Comparison of ENCODE assay signal across 3 cellular contexts in genomic region chr3:134080761-134081160, GRCh38.
TF ChIP-seq lines count a peak whose summit lies in the region.

No MANE protein-coding gene starts in this region.

TF ChIP-seq in HEK293, 187 proteins besides CTCF, POLR2A, EP300 and RAD21:
- TF ChIP-seq ZNF645 (tag by site-specific recombination; IDR thresholded peaks at IDR 0.05) (no peak), SETDB1 (IDR thresholded peaks at IDR 0.05; ENCODE audit: insufficient read length, low read length) (peak; percentile 86)

TF ChIP-seq in K562, 482 proteins besides CTCF, POLR2A, EP300 and RAD21:
- TF ChIP-seq PTBP1 (IDR thresholded peaks at IDR 0.05; ENCODE audit: low read depth, low read length) (no peak), SPI1 (IDR thresholded peaks at IDR 0.05; ENCODE audit: borderline replicate concordance, low read depth, low read length) (peak; percentile 34; the same call in 1 of the 2 replicates)
TF ChIP-seq in K562: peak in this region for 1.

TF ChIP-seq in SK-N-SH treated with all-trans-retinoic acid at 6 μM for 48 hours, 23 proteins besides CTCF, POLR2A, EP300 and RAD21:
- TF ChIP-seq ZNF70 (CRISPR knock-in tag; IDR thresholded peaks at IDR 0.05) (no peak), ZNF565 (CRISPR knock-in tag; conservative IDR thresholded peaks at IDR 0.05; ENCODE audit: low read depth) (no peak), SNAI2 (CRISPR knock-in tag; IDR thresholded peaks at IDR 0.05) (no peak), TOX (CRISPR knock-in tag; IDR thresholded peaks at IDR 0.05; ENCODE audit: borderline replicate concordance) (no peak), RARB (CRISPR knock-in tag; IDR thresholded peaks at IDR 0.05) (no peak), CREB5 (CRISPR knock-in tag; IDR thresholded peaks at IDR 0.05; ENCODE audit: low read depth) (no peak), TSHZ2 (CRISPR knock-in tag; IDR thresholded peaks at IDR 0.05) (no peak), CSRNP3 (CRISPR knock-in tag; IDR thresholded peaks at IDR 0.05) (no peak), ISL1 (CRISPR knock-in tag; IDR thresholded peaks at IDR 0.05) (no peak), GLIS3 (CRISPR knock-in tag; IDR thresholded peaks at IDR 0.05) (no peak), TCF4 (CRISPR knock-in tag; IDR thresholded peaks at IDR 0.05; ENCODE audit: borderline replicate concordance) (no peak), OSR1 (CRISPR knock-in tag; IDR thresholded peaks at IDR 0.05) (no peak), POU6F1 (CRISPR knock-in tag; IDR thresholded peaks at IDR 0.05; ENCODE audit: borderline replicate concordance, low read depth) (no peak), CSDC2 (CRISPR knock-in tag; IDR thresholded peaks at IDR 0.05) (no peak)
TF ChIP-seq in SK-N-SH treated with all-trans-retinoic acid at 6 μM for 48 hours: peak in this region for 0.
